ENCODE assay signal across 19 cellular contexts in genomic region chr3:2872884-2873283, GRCh38.
"Had no signal": no experiment of that assay in that cellular context is flagged by ENCODE, and none has a peak within 500 bp of the region (broad histone marks: within the 10 kb centered on the region; RNA-seq: fewer than 3 reads in every experiment).

No MANE protein-coding gene starts in this region.

- H3K4me2 ChIP-seq: KMS-11 had no signal

- DNase-seq: activated CD4-positive, alpha-beta T cell treated with anti-CD3 and anti-CD28 coated beads for 1 hour; activated CD4-positive, alpha-beta T cell treated with anti-CD3 and anti-CD28 coated beads, Interleukin-2, amount 10 ng/mL, durations not matched to agents 24 days and 14 days; activated CD4-positive, alpha-beta T cell treated with anti-CD3 and anti-CD28 coated beads, Interleukin-2, amount 50 U/mL, for 48 hours; activated CD8-positive, alpha-beta memory T cell treated with anti-CD3 and anti-CD28 coated beads, Interleukin-2, amount 10 ng/mL, durations not matched to agents 7 days and 5 days; activated effector memory CD4-positive, alpha-beta T cell treated with Interleukin-2 at 50 U/mL for 16 hours; activated naive CD4-positive, alpha-beta T cell; activated T-cell treated with anti-CD3 and anti-CD28 coated beads, Interleukin-2, amount 50 U/mL, for 24 hours; NCI-H1092; NCI-H1417; NCI-H1694; NCI-H2029; NCI-H2107; NCI-H2171 treated with DMSO at 0.1 percent for 48 hours; NCI-H226; NCI-H69; Peyer's patch; SHP77 treated with DMSO at 0.1 percent for 48 hours had no signal

- H3K4me3 ChIP-seq: Peyer's patch had no signal

- H3K36me3 ChIP-seq: Peyer's patch had no signal

- H3K27me3 ChIP-seq: Peyer's patch had no signal

- H3K27ac ChIP-seq: KMS-11, Peyer's patch, RWPE1 had no signal

- H3K4me1 ChIP-seq: Peyer's patch had no signal

- H3K9me3 ChIP-seq: Peyer's patch had no signal

- ATAC-seq: activated CD8-positive, alpha-beta memory T cell treated with anti-CD3 and anti-CD28 coated beads, Interleukin-2, amount 10 ng/mL, durations not matched to agents 7 days and 5 days had no signal

- H3K9ac ChIP-seq: KMS-11 had no signal
